In the genomic region with DNA sequence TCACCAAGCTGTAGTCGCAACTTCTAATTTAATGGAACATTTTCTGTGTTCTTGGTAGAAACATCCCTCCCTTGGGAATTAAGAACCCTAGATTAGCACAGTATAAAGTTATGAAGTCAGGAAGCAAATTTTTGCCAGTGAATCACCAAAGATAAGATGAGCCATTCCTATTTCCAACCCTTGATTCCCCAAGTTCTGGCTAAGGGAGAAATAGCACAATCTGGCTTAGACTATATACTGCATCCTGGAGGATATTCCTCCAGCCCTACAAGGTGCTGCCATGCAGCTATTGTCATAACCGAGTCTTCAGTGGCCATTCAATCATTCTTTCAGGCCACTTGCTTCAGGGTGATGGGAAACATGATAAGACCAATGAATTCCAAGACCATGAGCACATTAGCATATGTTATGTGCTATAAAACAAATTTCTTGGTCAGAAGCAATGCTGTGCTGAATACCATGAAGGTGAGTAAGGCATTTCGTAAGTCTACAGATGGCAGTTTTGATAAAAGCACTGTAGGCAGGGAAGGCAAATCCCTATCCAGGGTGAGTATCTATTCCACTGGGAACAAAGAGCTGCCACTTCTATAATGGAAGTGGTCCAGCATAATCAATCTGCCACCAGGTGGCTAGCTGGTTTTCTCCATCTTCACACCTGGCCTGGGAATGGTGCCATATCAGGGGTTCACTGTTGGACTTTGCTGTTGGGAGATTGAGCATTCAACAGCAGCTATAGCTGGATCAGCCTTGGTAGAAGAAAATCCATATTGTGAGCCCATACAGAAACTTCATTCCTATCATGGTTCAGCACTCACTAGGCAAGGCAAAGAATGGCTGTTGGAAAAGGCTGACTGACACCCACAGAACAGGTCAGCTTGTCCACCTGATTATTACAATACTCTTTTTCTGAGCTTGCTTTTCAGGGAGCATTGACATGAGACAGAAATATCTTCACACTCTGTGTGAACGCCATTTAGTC, we compare ENCODE assay signal across 11 cellular contexts. TPM values are rescaled to one million over a fixed set of nuclear protein-coding genes. Genes with fewer than 3 reads are reported as not detected.
DNase-seq lines count a peak whose midpoint lies in the region; ATAC-seq and TF ChIP-seq lines count a peak whose summit lies in the region.
"Had no signal": no experiment of that assay in that cellular context is flagged by ENCODE, and none has a peak within 500 bp of the region (broad histone marks: within the 10 kb centered on the region; RNA-seq: fewer than 3 reads in every experiment).

No MANE protein-coding gene starts in this region.

- in situ Hi-C loops in ACHN (cut with HindIII; ENCODE audit: low pct_ligation_motif_present, low pct_unique_long_range_greater_than_20kb, low sequenced_read_pairs): no loop called here

- peak; percentile 55 for DNase-seq in ACHN
- DNase-seq in HFF-Myc (ENCODE audit: extremely low read depth, low read depth): peak; percentile 85
- DNase-seq in SW 1271 (lab: John Stamatoyannopoulos, UW): peak; percentile 55 to 82
- peak; percentile 84 for DNase-seq in glomerular visceral epithelial cell (ENCODE audit: extremely low spot score)
- DNase-seq in type B pancreatic cell (ENCODE audit: extremely low spot score, unreplicated experiment): no peak
- no peak for DNase-seq in activated T-cell treated with anti-CD3 and anti-CD28 coated beads, Interleukin-2, amount 50 U/mL, for 48 hours
- DNase-seq: activated CD4-positive, alpha-beta T cell treated with anti-CD3 and anti-CD28 coated beads for 36 hours; adrenal gland; naive B cell had no signal

- H3K4me1 Mint-ChIP-seq in type B pancreatic cell (ENCODE audit: unreplicated experiment): no peaks in the 10 kb centered on the region
- H3K4me1 Mint-ChIP-seq: activated CD4-positive, alpha-beta T cell treated with anti-CD3 and anti-CD28 coated beads for 36 hours; naive B cell had no signal

- no peaks in the 10 kb centered on the region for H3K36me3 Mint-ChIP-seq in type B pancreatic cell

- TF ChIP-seq CTCF in HFF-Myc (IDR thresholded peaks at IDR 0.05; ENCODE audit: low read depth, low read length, missing control alignments) (no peak), type B pancreatic cell (conservative IDR thresholded peaks at IDR 0.05) (no peak)

- H3K27ac Mint-ChIP-seq in type B pancreatic cell: no peak overlapping the region
- H3K27ac Mint-ChIP-seq: activated CD4-positive, alpha-beta T cell treated with anti-CD3 and anti-CD28 coated beads for 36 hours; naive B cell had no signal

- no peak overlapping the region for H3K4me3 Mint-ChIP-seq in type B pancreatic cell
- H3K4me3 Mint-ChIP-seq: activated CD4-positive, alpha-beta T cell treated with anti-CD3 and anti-CD28 coated beads for 36 hours; naive B cell had no signal

- H3K27me3 Mint-ChIP-seq in type B pancreatic cell: peaks cover 9% of the 10 kb centered on the region

- H3K4me3 ChIP-seq in HFF-Myc (replicated peaks; ENCODE audit: low read depth, low read length): no peak overlapping the region
- H3K4me3 ChIP-seq: adrenal gland had no signal

- peaks cover 3% of the 10 kb centered on the region for H3K9me3 Mint-ChIP-seq in type B pancreatic cell

- ATAC-seq in GM18909 (IDR thresholded peaks at IDR 0.05; ENCODE audit: poor library complexity, unreplicated experiment) (no peak), HG02885 (IDR thresholded peaks at IDR 0.05; ENCODE audit: poor library complexity, unreplicated experiment) (no peak)
- ATAC-seq: activated CD4-positive, alpha-beta T cell treated with anti-CD3 and anti-CD28 coated beads for 36 hours had no signal

RNA-seq across cellular contexts. Expression of a gene that starts 19.6 kb away (rescaled TPM):
- total RNA-seq in type B pancreatic cell (ENCODE audit: low replicate concordance): 15.8 and 16.9 TPM in 2 replicates

Comparison
In these comparisons a context has a peak if more than half of its experiments do, and no peak if none do; other contexts are left out.
1. DNase-seq: peak in ACHN (single experiment), HFF-Myc (single experiment), SW 1271 (2 of 2) and glomerular visceral epithelial cell (single experiment); none in type B pancreatic cell (single experiment) and activated T-cell treated with anti-CD3 and anti-CD28 coated beads, Interleukin-2, amount 50 U/mL, for 48 hours (0 of 2).